ENCODE assay signal across 17 cellular contexts in the genomic region with DNA sequence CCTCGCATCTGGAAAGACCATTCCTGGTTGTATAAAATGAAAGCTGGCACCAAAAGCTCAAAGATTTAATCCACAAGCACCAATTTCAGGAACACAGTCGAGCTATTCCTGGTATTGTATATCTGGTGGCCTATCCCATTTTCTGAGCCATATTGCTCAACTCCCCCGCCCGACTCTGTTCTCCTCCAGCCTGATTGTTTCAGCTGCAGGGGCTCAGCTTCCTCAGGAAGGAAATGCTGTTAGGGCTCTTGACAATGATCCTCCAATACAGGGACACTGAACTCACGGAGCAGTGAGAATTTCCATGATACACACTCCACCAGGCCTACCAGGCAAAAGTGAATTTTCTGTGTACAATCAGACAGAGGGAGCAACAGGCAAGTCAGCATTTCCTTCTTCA. TPM values are rescaled to one million over a fixed set of nuclear protein-coding genes. Genes with fewer than 3 reads are reported as not detected.
DNase-seq lines count a peak whose midpoint lies in the region; ATAC-seq, FAIRE-seq and TF ChIP-seq lines count a peak whose summit lies in the region.
"Had no signal": no experiment of that assay in that cellular context is flagged by ENCODE, and none has a peak within 500 bp of the region (broad histone marks: within the 10 kb centered on the region; RNA-seq: fewer than 3 reads in every experiment).

No MANE protein-coding gene starts in this region.

- H3K9me3 ChIP-seq in K562 (replicated peaks; ENCODE audit: control insufficient read depth, insufficient read depth, low read depth, low read length) (no peaks in the 10 kb centered on the region), right cardiac atrium (ENCODE audit: control insufficient read depth, low read length) (no peaks in the 10 kb centered on the region), spleen (no peaks in the 10 kb centered on the region), osteoblast (ENCODE audit: low read depth, low read length) (no peaks in the 10 kb centered on the region)
- H3K9me3 ChIP-seq: mucosa of descending colon, thoracic aorta had no signal

- no peak overlapping the region for H3K9ac ChIP-seq in K562 (ENCODE audit: insufficient read depth in 1 of 2, low read depth in 2 of 2, low read length in 2 of 2)

- in situ Hi-C loops in K562 (cut with MboI): loop anchor here (5.0 kb wide), 2 partner anchors 37 to 72 kb away; a partner anchor contains a TSS

- FAIRE-seq in K562 (lab: Jason Lieb, UNC): peak; percentile 19

- H3K27ac ChIP-seq in K562 (ENCODE audit: extremely low read depth, low read depth, low read length) (no peak overlapping the region), right cardiac atrium (ENCODE audit: low read length) (no peak overlapping the region), spleen (peak overlapping the region in 7 of 8 donors; percentile 39 to 76 (median 73)), osteoblast (ENCODE audit: low read depth, low read length) (no peak overlapping the region)
- H3K27ac ChIP-seq: thoracic aorta had no signal

- H3K4me2 ChIP-seq in K562 (ENCODE audit: insufficient read depth, low read length) (no peak overlapping the region), osteoblast (ENCODE audit: insufficient read depth, low read length) (no peak overlapping the region)

- H3K4me3 ChIP-seq in K562 (no peak overlapping the region), right cardiac atrium (ENCODE audit: low read length) (no peak overlapping the region), spleen (no peak overlapping the region), osteoblast (ENCODE audit: insufficient read depth, low read length) (no peak overlapping the region)
- H3K4me3 ChIP-seq: mucosa of descending colon, thoracic aorta had no signal

- no TSS peak for BruUV-seq in K562 (replicated peaks; lab: Mats Ljungman, UMichigan)

- DNase-seq in MV-4-11 (lab: John Stamatoyannopoulos, UW): peak; percentile 55
- no peak for DNase-seq in K562 (ENCODE audit: extremely low read depth in 1 of 4, low spot score in 3 of 4)
- DNase-seq in right cardiac atrium: peak; percentile 70 to 80 (median 77)
- DNase-seq in spleen: no peak
- DNase-seq in NCI-H510A (lab: John Stamatoyannopoulos, UW): no peak
- DNase-seq in HuH-7 (ENCODE audit: low spot score): no peak
- DNase-seq in osteoblast (ENCODE audit: insufficient read length, low spot score, missing footprints): no peak
- DNase-seq in glomerular visceral epithelial cell (ENCODE audit: extremely low spot score): no peak
- DNase-seq: activated effector memory CD4-positive, alpha-beta T cell treated with anti-CD3 and anti-CD28 coated beads, Interleukin-2, amount 50 U/mL, for 16 hours; effector CD4-positive, alpha-beta T cell; mucosa of descending colon; NCI-H187; NCI-H69; stimulated activated CD4-positive, alpha-beta T cell treated with anti-CD3 and anti-CD28 coated beads, Interleukin-15, amount 100 ng/mL, for 24 hours had no signal

- WGBS in K562 (ENCODE audit: insufficient coverage, low coverage, missing lambda C conversion rate): 14% methylated on average over 5 of the region's 5 CpGs
- WGBS in right cardiac atrium: 61% methylated on average over 5 of the region's 5 CpGs
- 20 to 41% (median 33%) methylated on average over 5 of the region's 5 CpGs for WGBS in spleen, 5 donors

- CTCF ChIA-PET in K562 (lab: Yijun Ruan, JAX; ENCODE audit: low intra/inter-chr PET ratio): interaction anchor here (0.7 kb wide), 1 partner anchor 62 kb away, joined by 3 read pairs; no protein-coding TSS in a partner anchor

- no peaks in the 10 kb centered on the region for H3K9me1 ChIP-seq in K562 (ENCODE audit: control insufficient read depth, insufficient read depth, low read length)

- peaks cover 6 to 14% of the 10 kb centered on the region in 2 experiments; a peak in 4 of 5 replicates for H3K4me1 ChIP-seq in K562 (replicated peaks in 1 of 2; ENCODE audit: control insufficient read depth in 2 of 2, insufficient read depth in 2 of 2, low read length in 2 of 2)
- H3K4me1 ChIP-seq in right cardiac atrium (ENCODE audit: control insufficient read depth, insufficient read depth, low read length): peaks cover 3% of the 10 kb centered on the region
- peaks cover 6 to 74% (median 47%) of the 10 kb centered on the region in 6 donors for H3K4me1 ChIP-seq in spleen
- H3K4me1 ChIP-seq in osteoblast (ENCODE audit: insufficient read depth, low read length): peaks cover 9% of the 10 kb centered on the region

- no peaks in the 10 kb centered on the region for H4K20me1 ChIP-seq in K562 (replicated peaks; ENCODE audit: control insufficient read depth, insufficient read depth, low read length)
- H4K20me1 ChIP-seq in osteoblast (ENCODE audit: insufficient read depth, low read length): no peaks in the 10 kb centered on the region

- H3K36me3 ChIP-seq in K562 (ENCODE audit: control insufficient read depth, insufficient read depth, low read length) (no peaks in the 10 kb centered on the region), spleen (peaks cover 0 to 36% (median 2%) of the 10 kb centered on the region in 6 donors), osteoblast (ENCODE audit: insufficient read depth, low read length) (no peaks in the 10 kb centered on the region)
- H3K36me3 ChIP-seq: thoracic aorta had no signal

- TF ChIP-seq EP300 in K562 (IDR thresholded peaks at IDR 0.05; ENCODE audit: low read length): no peak

- no peak for TF ChIP-seq POLR2A in K562 (conservative IDR thresholded peaks at IDR 0.05)
- no peak for TF ChIP-seq POLR2A in spleen (IDR thresholded peaks at IDR 0.05)

- TF ChIP-seq CTCF in K562 (IDR thresholded peaks at IDR 0.05 in 2 of 3, conservative IDR thresholded peaks at IDR 0.05 in 1 of 3; ENCODE audit: insufficient read depth in 2 of 3, low read depth in 1 of 3, low read length in 3 of 3) (no peak), spleen (IDR thresholded peaks at IDR 0.05 in 8 of 11, conservative IDR thresholded peaks at IDR 0.05 in 3 of 11) (no peak), osteoblast (IDR thresholded peaks at IDR 0.05; ENCODE audit: extremely low read depth, low read depth, low read length) (no peak)

- H2AFZ ChIP-seq in K562 (ENCODE audit: low read depth, low read length) (no peak overlapping the region), osteoblast (ENCODE audit: low read length) (no peak overlapping the region)

- POLR2A ChIA-PET in K562 (lab: Yijun Ruan, JAX): no interaction called here

- H3K79me2 ChIP-seq in K562 (ENCODE audit: control insufficient read depth, insufficient read depth, low read length) (no peaks in the 10 kb centered on the region), osteoblast (ENCODE audit: insufficient read depth, low read length) (no peaks in the 10 kb centered on the region)

- H3K27me3 ChIP-seq in K562 (ENCODE audit: control insufficient read depth in 2 of 2, insufficient read depth in 2 of 2, low read length in 2 of 2) (peaks cover 3 to 7% of the 10 kb centered on the region in 2 experiments; a peak in 1 of 5 replicates), right cardiac atrium (ENCODE audit: control insufficient read depth, insufficient read depth) (no peaks in the 10 kb centered on the region), spleen (replicated peaks in 1 of 7) (no peaks in the 10 kb centered on the region), osteoblast (ENCODE audit: insufficient read depth, low read length) (peaks cover 36% of the 10 kb centered on the region)

- no peak for ATAC-seq in K562
- ATAC-seq in right cardiac atrium: peak; percentile 88 to 95

- intact Hi-C loops in K562 (cut with micrococcal nuclease) (no loop called here), right cardiac atrium (cut with DNase I) (loop anchor here in 1 of 4 donors (10.0 kb wide), 1 partner anchor 390 kb away; a partner anchor contains a TSS), spleen (cut with DNase I; ENCODE audit: low total_unique reads) (loop anchor here (10.0 kb wide), 1 partner anchor 280 kb away; no protein-coding TSS in a partner anchor)

- no peak for TF ChIP-seq RAD21 in K562 (CRISPR knock-in tag; conservative IDR thresholded peaks at IDR 0.05 in 1 of 2, IDR thresholded peaks at IDR 0.05 in 1 of 2)

RNA-seq across cellular contexts. Expression of a gene that starts 16.9 kb away (rescaled TPM):
- total RNA-seq in K562 (2011; cell fraction: chromatin; rRNA removed; ENCODE audit: low replicate concordance): not detected in 2 replicates
- total RNA-seq in K562 (2011; cell fraction: nucleolus; rRNA removed): not detected in 2 replicates
- total RNA-seq in K562 (2011; cell fraction: nucleoplasm; rRNA removed): not detected in 2 replicates
- total RNA-seq in K562 (2014; rRNA removed) (not detected in 2 replicates), K562 (2014; rRNA removed; fragmentation: Illumina TruSeq; extraction: Trizol) (not detected in 2 replicates), K562 (2015; rRNA removed; fragmentation: Illumina TruSeq; extraction: Trizol) (not detected in 2 replicates), K562 (2021) (not detected in 2 replicates), right cardiac atrium (1 to 10 TPM; 2.8 to 4.1 (median 3.4) TPM), spleen (10 to 100 TPM in 2 of 7 donors, 1 to 10 TPM in 5; 2.4 to 14.0 (median 8.3) TPM), osteoblast (not detected in 2 replicates)
- polyA plus RNA-seq in K562 (2011; rRNA removed) (not detected in 2 replicates), K562 (2014; fragmentation: Illumina TruSeq; extraction: Trizol) (not detected in 2 replicates), K562 (2014; fragmentation: Nextera tagmentation; extraction: Ambion mirVana) (not detected), K562 (2014; rRNA removed) (not detected in 2 replicates), right cardiac atrium (4.9 TPM), spleen (10 to 100 TPM in 2 of 3 donors, 1 to 10 TPM in 1; 4.9 to 12.8 (median 12.0) TPM)
- polyA plus RNA-seq in K562 (2011; cell fraction: cytosol; rRNA removed): not detected in 2 replicates
- polyA plus RNA-seq in K562 (2011; cell fraction: nucleus; rRNA removed): not detected in 2 replicates
- polyA plus RNA-seq in K562 (2012): not detected in 2 replicates
- polyA minus RNA-seq in K562 (2011; rRNA and poly(A)+ RNA removed): not detected in 2 replicates
- not detected in 2 replicates for polyA minus RNA-seq in K562 (2011; cell fraction: cytosol; rRNA and poly(A)+ RNA removed)
- polyA minus RNA-seq in K562 (2011; cell fraction: nucleus; rRNA and poly(A)+ RNA removed): not detected in 2 replicates
- total RNA-seq: fibroblast of villous mesenchyme, LHCN-M2 had no signal

RNA-seq across cellular contexts. Expression of a gene that starts 17.1 kb away (rescaled TPM):
- not detected in 2 replicates for total RNA-seq in K562 (2011; cell fraction: chromatin; rRNA removed; ENCODE audit: low replicate concordance)
- not detected in 2 replicates for total RNA-seq in K562 (2011; cell fraction: nucleolus; rRNA removed)
- not detected in 2 replicates for total RNA-seq in K562 (2011; cell fraction: nucleoplasm; rRNA removed)
- total RNA-seq in K562 (2014; rRNA removed) (0.04 and 0.05 TPM in 2 replicates), K562 (2014; rRNA removed; fragmentation: Illumina TruSeq; extraction: Trizol) (not detected in 2 replicates), K562 (2015; rRNA removed; fragmentation: Illumina TruSeq; extraction: Trizol) (not detected in 2 replicates), K562 (2021) (not detected in 2 replicates), right cardiac atrium (10 to 100 TPM; 17.4 to 23.8 (median 21.1) TPM), spleen (10 to 100 TPM; 25.0 to 54.7 (median 35.7) TPM), osteoblast (not detected in 2 replicates)
- polyA plus RNA-seq in K562 (2011; rRNA removed) (not detected in 2 replicates), K562 (2014; fragmentation: Illumina TruSeq; extraction: Trizol) (not detected in 2 replicates), K562 (2014; fragmentation: Nextera tagmentation; extraction: Ambion mirVana) (not detected), K562 (2014; rRNA removed) (0.01 TPM in 1 of 2 replicates, not detected in the other), right cardiac atrium (16.4 TPM), spleen (10 to 100 TPM in 2 of 3 donors, 1 to 10 TPM in 1; 8.2 to 20.5 (median 14.0) TPM)
- polyA plus RNA-seq in K562 (2011; cell fraction: cytosol; rRNA removed): not detected in 2 replicates
- not detected in 2 replicates for polyA plus RNA-seq in K562 (2011; cell fraction: nucleus; rRNA removed)
- 0.06 TPM in 1 of 2 replicates, not detected in the other for polyA plus RNA-seq in K562 (2012)
- not detected in 2 replicates for polyA minus RNA-seq in K562 (2011; rRNA and poly(A)+ RNA removed)
- polyA minus RNA-seq in K562 (2011; cell fraction: cytosol; rRNA and poly(A)+ RNA removed): not detected in 2 replicates
- not detected in 2 replicates for polyA minus RNA-seq in K562 (2011; cell fraction: nucleus; rRNA and poly(A)+ RNA removed)
- total RNA-seq: fibroblast of villous mesenchyme, LHCN-M2 had no signal

Comparison
In these comparisons a context has a peak if more than half of its experiments do, and no peak if none do; other contexts are left out.
1. DNase-seq: peak in MV-4-11 (single experiment) and right cardiac atrium (3 of 3); none in K562 (0 of 4), spleen (single experiment), NCI-H510A (single experiment), HuH-7 (single experiment), osteoblast (single experiment) and glomerular visceral epithelial cell (single experiment).
2. H3K27ac ChIP-seq: peak in spleen (7 of 8); none in K562 (single experiment), right cardiac atrium (single experiment) and osteoblast (single experiment).
3. RNA of a gene that starts 17.1 kb away (total RNA-seq): 25.0 to 54.7 TPM in spleen and 17.4 to 23.8 TPM in right cardiac atrium; 0.04 to 0.05 TPM in K562 and not detected in osteoblast; every median in the first group is over 10 times any median in the second.